8 cellular contexts compared by ENCODE assay signal in genomic region chr5:134005415-134006118, GRCh38. TPM values are rescaled to one million over a fixed set of nuclear protein-coding genes. Genes with fewer than 3 reads are reported as not detected.
DNase-seq lines count a peak whose midpoint lies in the region; ATAC-seq and TF ChIP-seq lines count a peak whose summit lies in the region.

No MANE protein-coding gene starts in this region.

- peak overlapping the region; percentile 31; the same call in 1 of the 2 replicates for H2BK120ac ChIP-seq in IMR-90 (ENCODE audit: low read depth, low read length)

- H3K36me3 Mint-ChIP-seq in MCF 10A (ENCODE audit: insufficient read depth, unreplicated experiment) = peaks cover 14% of the 10 kb centered on the region

- H3K23ac ChIP-seq in IMR-90 (ENCODE audit: low read depth, low read length) = peak overlapping the region; percentile 84

- TF ChIP-seq EP300 in suprapubic skin (IDR thresholded peaks at IDR 0.05) = no peak

- H3K27me3 ChIP-seq in IMR-90 (ENCODE audit: control insufficient read depth, insufficient read depth, low read length) (no peaks in the 10 kb centered on the region), suprapubic skin (no peaks in the 10 kb centered on the region)

- peak overlapping the region; percentile 55 for H3K18ac ChIP-seq in IMR-90 (ENCODE audit: low read depth, low read length)

- H4K91ac ChIP-seq in IMR-90 (ENCODE audit: insufficient read depth, low read depth, low read length) = peak overlapping the region; percentile 81

- peaks cover 10 to 43% of the 10 kb centered on the region in 2 experiments for H3K79me1 ChIP-seq in IMR-90 (ENCODE audit: low read depth in 1 of 2, low read length in 2 of 2)

- H2BK15ac ChIP-seq in IMR-90 (ENCODE audit: low read depth, low read length) = peak overlapping the region; percentile 60; the same call in 2 of the 3 replicates

- H3K36me3 ChIP-seq in ES-I3 (ENCODE audit: insufficient read depth, low read length) (peaks cover 4% of the 10 kb centered on the region), IMR-90 (ENCODE audit: control insufficient read depth, insufficient read depth, low read length) (peaks cover 11% of the 10 kb centered on the region), suprapubic skin (peaks cover 6% of the 10 kb centered on the region)

- H3K9me3 Mint-ChIP-seq in MCF 10A (ENCODE audit: unreplicated experiment) = no peaks in the 10 kb centered on the region

- peak overlapping the region; percentile 82 for H4K5ac ChIP-seq in IMR-90 (ENCODE audit: low read depth, low read length)

- peak overlapping the region; percentile 91 for H3K4me2 ChIP-seq in IMR-90 (ENCODE audit: low read depth, low read length)

- H4K8ac ChIP-seq in IMR-90 (ENCODE audit: low read depth in 2 of 2, low read length in 2 of 2) = peak overlapping the region; percentile 75 to 90

- peak overlapping the region; percentile 59 for H2AK5ac ChIP-seq in IMR-90 (ENCODE audit: low read depth, low read length)

- H3K27me3 Mint-ChIP-seq in MCF 10A (ENCODE audit: insufficient read depth, unreplicated experiment) = no peaks in the 10 kb centered on the region

- BruUV-seq in IMR-90 (replicated peaks; lab: Mats Ljungman, UMichigan) (no TSS peak), MCF 10A (replicated peaks; lab: Mats Ljungman, UMichigan) (no TSS peak)

- in situ Hi-C loops in IMR-90 (cut with MboI; ENCODE audit: low sequenced_read_pairs) = no loop called here

- 9% methylated on average over 17 of the region's 41 CpGs; no CpG with 5 or more reads in 1 of the 2 experiments for WGBS in IMR-90 (ENCODE audit: extremely low coverage in 2 of 2, insufficient read length in 1 of 2), 2 experiments
- WGBS in suprapubic skin = 20% methylated on average over 38 of the region's 41 CpGs

- H3K9me1 ChIP-seq in IMR-90 (ENCODE audit: insufficient read depth, low read length) = peaks cover 20% of the 10 kb centered on the region

- peaks cover 34% of the 10 kb centered on the region for H3K4me1 Mint-ChIP-seq in MCF 10A (ENCODE audit: insufficient read depth, unreplicated experiment)

- peak overlapping the region; percentile 91 for H3K14ac ChIP-seq in IMR-90 (replicated peaks; ENCODE audit: low read depth, low read length)

- H3K4me3 Mint-ChIP-seq in MCF 10A (ENCODE audit: unreplicated experiment) = peak overlapping the region; percentile 90

- peak overlapping the region; percentile 86 for H3K4me3 ChIP-seq in IMR-90 (ENCODE audit: insufficient read depth, low read depth, low read length)
- peak overlapping the region; percentile 96 for H3K4me3 ChIP-seq in suprapubic skin

- no peaks in the 10 kb centered on the region for H3K9me3 ChIP-seq in ES-I3 (ENCODE audit: control insufficient read depth, insufficient read depth, low read length)
- H3K9me3 ChIP-seq in IMR-90 (ENCODE audit: control insufficient read depth, insufficient read depth, low read length) = no peaks in the 10 kb centered on the region
- H3K9me3 ChIP-seq in suprapubic skin = no peaks in the 10 kb centered on the region

- dilution Hi-C loops in IMR-90 (cut with HindIII; ENCODE audit: low sequenced_read_pairs, unreplicated experiment) = no loop called here

- TF ChIP-seq RAD21 in IMR-90 (IDR thresholded peaks at IDR 0.05; ENCODE audit: low read length) = no peak

- H2AK9ac ChIP-seq in IMR-90 (replicated peaks; ENCODE audit: low read depth, low read length, poor library complexity) = peak overlapping the region; percentile 87

- POLR2A ChIA-PET in IMR-90 (lab: Charles Lee; ENCODE audit: unreplicated experiment) (no interaction called here), MCF 10A (lab: Yijun Ruan, JAX) (interaction anchor here (0.6 to 4.1 kb wide), 20 partner anchors 8 to 1268 kb away, joined by 3 to 51 read pairs (median 4); partner anchors contain the start of genes AFF4, C5orf15, KIF3A and PPP2CA)

- ATAC-seq in IMR-90 (ENCODE audit: low read depth) (peak; percentile 4; the same call in 1 of the 2 replicates), GM18870 (IDR thresholded peaks at IDR 0.05; ENCODE audit: unreplicated experiment) (no peak)

- H2AFZ ChIP-seq in IMR-90 (replicated peaks; ENCODE audit: low read length, poor library complexity) = peak overlapping the region; percentile 99

- 0 out of 2 replicates have a peak, but pooled peaks have one; percentile 9 for TF ChIP-seq CTCF in IMR-90 (conservative IDR thresholded peaks at IDR 0.05; ENCODE audit: low read depth, low read length)
- no peak for TF ChIP-seq CTCF in MCF 10A (IDR thresholded peaks at IDR 0.05; ENCODE audit: unreplicated experiment)
- TF ChIP-seq CTCF in suprapubic skin (IDR thresholded peaks at IDR 0.05) = no peak

- H3K27ac ChIP-seq in IMR-90 (ENCODE audit: insufficient read depth, low read length) = peak overlapping the region; percentile 98
- peak overlapping the region; percentile 99 for H3K27ac ChIP-seq in suprapubic skin

- H2BK5ac ChIP-seq in IMR-90 (ENCODE audit: low read depth, low read length, poor library complexity, severe bottlenecking) = peak overlapping the region; percentile 99

- intact Hi-C loops in IMR-90 (cut with micrococcal nuclease) (no loop called here), MCF 10A (cut with micrococcal nuclease) (no loop called here)

- DNase-seq in IMR-90 = no peak
- DNase-seq in MCF 10A (ENCODE audit: unreplicated experiment) = no peak
- peak; percentile 84 for DNase-seq in left kidney (ENCODE audit: low read depth, low spot score)
- peak in 1 of 2 donors; percentile 73 for DNase-seq in suprapubic skin (ENCODE audit: low spot score in 2 of 2)
- no peak for DNase-seq in NCI-H524 (lab: John Stamatoyannopoulos, UW)
- no peak for DNase-seq in COR-L47 (lab: John Stamatoyannopoulos, UW)

- peaks cover 23% of the 10 kb centered on the region for H3K4me1 ChIP-seq in ES-I3 (ENCODE audit: insufficient read depth, low read length)
- H3K4me1 ChIP-seq in IMR-90 (ENCODE audit: control insufficient read depth, insufficient read depth, low read length) = peaks cover 24% of the 10 kb centered on the region
- peaks cover 46% of the 10 kb centered on the region for H3K4me1 ChIP-seq in suprapubic skin

- peak overlapping the region; percentile 82 for H3K4ac ChIP-seq in IMR-90 (ENCODE audit: low read depth, low read length)

- H3K9ac ChIP-seq in ES-I3 (ENCODE audit: low read depth, low read length) = peak overlapping the region; percentile 73
- H3K9ac ChIP-seq in IMR-90 (ENCODE audit: low read depth, low read length) = peak overlapping the region; percentile 92

- TF ChIP-seq POLR2A in IMR-90 (IDR thresholded peaks at IDR 0.05; ENCODE audit: low read depth, low read length) = no peak
- no peak for TF ChIP-seq POLR2A in suprapubic skin (IDR thresholded peaks at IDR 0.05)

- H4K20me1 ChIP-seq in IMR-90 (ENCODE audit: insufficient read depth, low read length) = peaks cover 34% of the 10 kb centered on the region

- peak overlapping the region; percentile 56 for H3K56ac ChIP-seq in IMR-90 (ENCODE audit: extremely low read depth, insufficient read depth, low read length)

- no peak overlapping the region for H2BK20ac ChIP-seq in IMR-90 (ENCODE audit: low read depth, low read length)

- CTCF ChIA-PET in IMR-90 (lab: Yijun Ruan, JAX) = interaction anchor here (0.6 kb wide), 2 partner anchors 9 to 1043 kb away, joined by 3 to 4 read pairs; no protein-coding TSS in a partner anchor
- CTCF ChIA-PET in MCF 10A (lab: Yijun Ruan, JAX) = interaction anchor here (0.9 to 1.5 kb wide), 3 partner anchors 11 to 582 kb away, joined by 4 to 6 read pairs (median 4); no protein-coding TSS in a partner anchor

- H3K27ac Mint-ChIP-seq in MCF 10A (ENCODE audit: low read depth, unreplicated experiment) = peak overlapping the region; percentile 95

TF ChIP-seq in IMR-90, 13 proteins besides CTCF, POLR2A, EP300 and RAD21:
- 0 out of 2 replicates have a peak, but pooled peaks have one; percentile 2 for TF ChIP-seq RFX5 (IDR thresholded peaks at IDR 0.05; ENCODE audit: low read depth, low read length)
- 0 out of 2 replicates have a peak, but pooled peaks have one; percentile 17 for TF ChIP-seq MXI1 (IDR thresholded peaks at IDR 0.05; ENCODE audit: borderline replicate concordance, low read depth, low read length)
- TF ChIP-seq RCOR1 (IDR thresholded peaks at IDR 0.05; ENCODE audit: insufficient replicate concordance, low read length) = no peak
- TF ChIP-seq MAZ (IDR thresholded peaks at IDR 0.05; ENCODE audit: borderline replicate concordance, low read depth, low read length) = peak; percentile 12; the same call in 1 of the 2 replicates

RNA-seq across cellular contexts. Expression of gene VDAC1, which starts 0.8 kb away (rescaled TPM):
- total RNA-seq in IMR-90 (2012; rRNA removed) = 365 and 423 TPM in 2 replicates
- polyA plus RNA-seq in IMR-90 (2012; rRNA removed) = 242 and 289 TPM in 2 replicates
- polyA plus RNA-seq in IMR-90 (2012; cell fraction: cytosol; rRNA removed) = 103 and 148 TPM in 2 replicates
- 46.1 and 144 TPM in 2 replicates for polyA plus RNA-seq in IMR-90 (2012; cell fraction: nucleus; rRNA removed; ENCODE audit: low replicate concordance)
- total RNA-seq in MCF 10A (2022) = 262 and 334 TPM in 2 replicates
- total RNA-seq in suprapubic skin = 100 to 1,000 TPM; 106 to 194 (median 162) TPM

RNA-seq across cellular contexts. Expression of gene C5orf15, which starts 37.1 kb away (rescaled TPM):
- total RNA-seq in IMR-90 (2012; rRNA removed) (35.1 and 54.2 TPM in 2 replicates), MCF 10A (2022) (35.1 and 53.2 TPM in 2 replicates), suprapubic skin (10 to 100 TPM; 29.3 to 34.4 (median 32.0) TPM)
- 64.5 and 73.5 TPM in 2 replicates for polyA plus RNA-seq in IMR-90 (2012; rRNA removed)
- 35.0 and 205 TPM in 2 replicates for polyA plus RNA-seq in IMR-90 (2012; cell fraction: cytosol; rRNA removed)
- 37.9 and 38.3 TPM in 2 replicates for polyA plus RNA-seq in IMR-90 (2012; cell fraction: nucleus; rRNA removed; ENCODE audit: low replicate concordance)
